In genomic region chr6:89400050-89400449, GRCh38 we compare ENCODE assay signal across 22 cellular contexts. TPM values are rescaled to one million over a fixed set of nuclear protein-coding genes. Genes with fewer than 3 reads are reported as not detected.
A peak's percentile ranks its signal among the peaks of the same experiment; 100 is the strongest.
DNase-seq lines count a peak whose midpoint lies in the region; ATAC-seq and TF ChIP-seq lines count a peak whose summit lies in the region.
"Had no signal": no experiment of that assay in that cellular context is flagged by ENCODE, and none has a peak within 500 bp of the region (broad histone marks: within the 10 kb centered on the region; RNA-seq: fewer than 3 reads in every experiment).

No MANE protein-coding gene starts in this region.

- H3K9me3 ChIP-seq in left ventricle myocardium inferior (replicated peaks) (no peaks in the 10 kb centered on the region), right cardiac atrium (ENCODE audit: control insufficient read depth, low read length) (no peaks in the 10 kb centered on the region), neutrophil (no peaks in the 10 kb centered on the region), spleen (no peaks in the 10 kb centered on the region)
- H3K9me3 ChIP-seq: BLaER1, Caco-2 had no signal

- H3K27me3 ChIP-seq in left ventricle myocardium inferior (ENCODE audit: low read depth), result no peaks in the 10 kb centered on the region
- H3K27me3 ChIP-seq in right cardiac atrium (ENCODE audit: control insufficient read depth, insufficient read depth), result no peaks in the 10 kb centered on the region
- H3K27me3 ChIP-seq in neutrophil, result no peaks in the 10 kb centered on the region
- H3K27me3 ChIP-seq in spleen (replicated peaks in 1 of 7), result no peaks in the 10 kb centered on the region
- H3K27me3 ChIP-seq: BLaER1 had no signal

- no peak for TF ChIP-seq CTCF in left ventricle myocardium inferior (IDR thresholded peaks at IDR 0.05; ENCODE audit: borderline replicate concordance)
- TF ChIP-seq CTCF in neutrophil (IDR thresholded peaks at IDR 0.05), result no peak
- no peak for TF ChIP-seq CTCF in spleen (IDR thresholded peaks at IDR 0.05 in 8 of 11, conservative IDR thresholded peaks at IDR 0.05 in 3 of 11)

- H3K36me3 ChIP-seq in left ventricle myocardium inferior (no peaks in the 10 kb centered on the region), neutrophil (no peaks in the 10 kb centered on the region), spleen (no peaks in the 10 kb centered on the region)
- H3K36me3 ChIP-seq: BLaER1 had no signal

- H3K4me3 ChIP-seq in left ventricle myocardium inferior (no peak overlapping the region), right cardiac atrium (ENCODE audit: low read length) (no peak overlapping the region), neutrophil (ENCODE audit: low read depth in 1 of 2, low read length in 1 of 2) (no peak overlapping the region), spleen (no peak overlapping the region)
- H3K4me3 ChIP-seq: BLaER1, GM12878, GM23338 had no signal

- no peak for ATAC-seq in right cardiac atrium
- ATAC-seq: CD8-positive, alpha-beta T cell; GM23338; HCT116 had no signal

- H3K4me1 ChIP-seq in left ventricle myocardium inferior, result peaks cover 50% of the 10 kb centered on the region
- H3K4me1 ChIP-seq in right cardiac atrium (ENCODE audit: control insufficient read depth, insufficient read depth, low read length), result peaks cover 12% of the 10 kb centered on the region
- peaks cover 63 to 74% of the 10 kb centered on the region in 2 experiments for H3K4me1 ChIP-seq in neutrophil (ENCODE audit: control insufficient read depth in 1 of 2, insufficient read depth in 1 of 2, low read depth in 1 of 2, low read length in 1 of 2)
- H3K4me1 ChIP-seq in spleen, result peaks cover 0 to 19% (median 3%) of the 10 kb centered on the region in 6 donors
- H3K4me1 ChIP-seq: Caco-2 had no signal

- intact Hi-C loops in left ventricle myocardium inferior (cut with micrococcal nuclease), result no loop called here
- intact Hi-C loops in right cardiac atrium (cut with DNase I), result no loop called here
- intact Hi-C loops in spleen (cut with DNase I; ENCODE audit: low total_unique reads), result no loop called here

- H3K27ac ChIP-seq in left ventricle myocardium inferior (replicated peaks), result peak overlapping the region; percentile 18
- H3K27ac ChIP-seq in right cardiac atrium (ENCODE audit: low read length), result no peak overlapping the region
- H3K27ac ChIP-seq in neutrophil, result peak overlapping the region; percentile 78
- no peak overlapping the region for H3K27ac ChIP-seq in spleen
- H3K27ac ChIP-seq: 22Rv1, BLaER1, C4-2B had no signal

- no peak for TF ChIP-seq POLR2A in spleen (IDR thresholded peaks at IDR 0.05)

- DNase-seq in left ventricle myocardium inferior (no peak), right cardiac atrium (no peak), superior temporal gyrus (ENCODE audit: extremely low spot score) (peak; percentile 7), spleen (no peak), DMS153 (lab: John Stamatoyannopoulos, UW) (no peak)
- no peak for DNase-seq in activated CD8-positive, alpha-beta memory T cell treated with anti-CD3 and anti-CD28 coated beads for 24 hours
- DNase-seq: Caco-2; CD4-positive, CD25-positive, alpha-beta regulatory T cell; CD8-positive, alpha-beta T cell; DMS79; EL; GDM1; H9; HFFc6 had no signal

- 94% methylated on average over 3 of the region's 3 CpGs for WGBS in right cardiac atrium
- 93 to 98% (median 95%) methylated on average over 3 of the region's 3 CpGs for WGBS in spleen, 5 donors

RNA-seq across cellular contexts. Expression of gene RRAGD, which starts 12.0 kb away (rescaled TPM):
- total RNA-seq in left ventricle myocardium inferior (123 TPM), right cardiac atrium (100 to 1,000 TPM in 3 of 4 donors, 10 to 100 TPM in 1; 92.2 to 154 (median 126) TPM), spleen (10 to 100 TPM; 11.0 to 26.5 (median 18.5) TPM)
- polyA plus RNA-seq in right cardiac atrium (57.2 TPM), spleen (1 to 10 TPM; 3.1 to 7.9 (median 4.6) TPM)
- total RNA-seq: HFFc6 had no signal
- polyA plus RNA-seq: AG04450 had no signal

RNA-seq across cellular contexts. Expression of gene ANKRD6, which starts 32.9 kb away (rescaled TPM):
- total RNA-seq in left ventricle myocardium inferior, result 11.1 TPM
- 10 to 100 TPM; 17.9 to 22.8 (median 21.0) TPM for total RNA-seq in right cardiac atrium
- polyA plus RNA-seq in right cardiac atrium, result 6.7 TPM
- total RNA-seq in spleen, result 10 to 100 TPM in 4 of 7 donors, 1 to 10 TPM in 3; 6.0 to 18.4 (median 10.1) TPM
- polyA plus RNA-seq in spleen, result 1 to 10 TPM; 2.2 to 4.7 (median 2.7) TPM
- total RNA-seq: HFFc6 had no signal

RNA-seq across cellular contexts. Expression of gene UBE2J1, which starts 47.5 kb away (rescaled TPM):
- total RNA-seq in left ventricle myocardium inferior (13.1 TPM), right cardiac atrium (10 to 100 TPM; 13.8 to 23.6 (median 15.9) TPM), spleen (100 to 1,000 TPM in 1 of 7 donors, 10 to 100 TPM in 6; 69.7 to 115 (median 72.9) TPM)
- polyA plus RNA-seq in right cardiac atrium (12.0 TPM), spleen (10 to 100 TPM; 48.3 to 62.3 (median 49.2) TPM)

Comparison
In these comparisons a context has a peak if more than half of its experiments do, and no peak if none do; other contexts are left out.
1. H3K27ac ChIP-seq: peak in left ventricle myocardium inferior (single experiment) and neutrophil (single experiment); none in right cardiac atrium (single experiment) and spleen (0 of 8).